Comparison of ENCODE assay signal across 1 cellular context in the genomic region with DNA sequence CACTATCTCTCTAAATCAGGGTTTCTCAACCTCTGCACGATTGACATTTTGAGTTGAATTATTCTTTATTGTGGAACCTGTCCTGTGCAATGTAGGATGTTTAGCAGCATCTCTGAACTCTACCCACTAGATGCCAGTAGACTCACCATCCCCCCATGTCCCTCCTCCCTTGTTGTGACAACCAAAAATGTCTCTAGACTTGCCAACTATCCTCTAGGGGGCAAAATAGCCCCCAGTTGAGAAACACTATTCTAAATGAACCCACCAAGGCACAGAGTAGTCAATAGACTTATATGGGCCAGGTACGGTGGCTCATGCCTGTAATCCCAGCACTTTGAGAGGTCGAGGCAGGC.
TF ChIP-seq lines count a peak whose summit lies in the region.

No MANE protein-coding gene starts in this region.

TF ChIP-seq in K562, 482 proteins besides CTCF, POLR2A, EP300 and RAD21 (continued from another document):
- TF ChIP-seq, protein P1, sequence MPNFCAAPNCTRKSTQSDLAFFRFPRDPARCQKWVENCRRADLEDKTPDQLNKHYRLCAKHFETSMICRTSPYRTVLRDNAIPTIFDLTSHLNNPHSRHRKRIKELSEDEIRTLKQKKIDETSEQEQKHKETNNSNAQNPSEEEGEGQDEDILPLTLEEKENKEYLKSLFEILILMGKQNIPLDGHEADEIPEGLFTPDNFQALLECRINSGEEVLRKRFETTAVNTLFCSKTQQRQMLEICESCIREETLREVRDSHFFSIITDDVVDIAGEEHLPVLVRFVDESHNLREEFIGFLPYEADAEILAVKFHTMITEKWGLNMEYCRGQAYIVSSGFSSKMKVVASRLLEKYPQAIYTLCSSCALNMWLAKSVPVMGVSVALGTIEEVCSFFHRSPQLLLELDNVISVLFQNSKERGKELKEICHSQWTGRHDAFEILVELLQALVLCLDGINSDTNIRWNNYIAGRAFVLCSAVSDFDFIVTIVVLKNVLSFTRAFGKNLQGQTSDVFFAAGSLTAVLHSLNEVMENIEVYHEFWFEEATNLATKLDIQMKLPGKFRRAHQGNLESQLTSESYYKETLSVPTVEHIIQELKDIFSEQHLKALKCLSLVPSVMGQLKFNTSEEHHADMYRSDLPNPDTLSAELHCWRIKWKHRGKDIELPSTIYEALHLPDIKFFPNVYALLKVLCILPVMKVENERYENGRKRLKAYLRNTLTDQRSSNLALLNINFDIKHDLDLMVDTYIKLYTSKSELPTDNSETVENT (CRISPR knock-in tag; IDR thresholded peaks at IDR 0.05) = no peak
- TF ChIP-seq ATF1 (CRISPR knock-in tag; IDR thresholded peaks at IDR 0.05) (no peak), ATF1 (tag; IDR thresholded peaks at IDR 0.05) (no peak), EZH2 (IDR thresholded peaks at IDR 0.05; ENCODE audit: borderline replicate concordance, low read depth, low read length) (no peak), SMAD4 (CRISPR knock-in tag; conservative IDR thresholded peaks at IDR 0.05) (no peak), DACH1 (IDR thresholded peaks at IDR 0.05; ENCODE audit: partially characterized antibody) (no peak), GTF2F1 (IDR thresholded peaks at IDR 0.05; ENCODE audit: low read depth, low read length) (no peak), PPARD (CRISPR knock-in tag; IDR thresholded peaks at IDR 0.05) (no peak), ZNF431 (CRISPR knock-in tag; IDR thresholded peaks at IDR 0.05) (no peak)
- TF ChIP-seq, protein P2, sequence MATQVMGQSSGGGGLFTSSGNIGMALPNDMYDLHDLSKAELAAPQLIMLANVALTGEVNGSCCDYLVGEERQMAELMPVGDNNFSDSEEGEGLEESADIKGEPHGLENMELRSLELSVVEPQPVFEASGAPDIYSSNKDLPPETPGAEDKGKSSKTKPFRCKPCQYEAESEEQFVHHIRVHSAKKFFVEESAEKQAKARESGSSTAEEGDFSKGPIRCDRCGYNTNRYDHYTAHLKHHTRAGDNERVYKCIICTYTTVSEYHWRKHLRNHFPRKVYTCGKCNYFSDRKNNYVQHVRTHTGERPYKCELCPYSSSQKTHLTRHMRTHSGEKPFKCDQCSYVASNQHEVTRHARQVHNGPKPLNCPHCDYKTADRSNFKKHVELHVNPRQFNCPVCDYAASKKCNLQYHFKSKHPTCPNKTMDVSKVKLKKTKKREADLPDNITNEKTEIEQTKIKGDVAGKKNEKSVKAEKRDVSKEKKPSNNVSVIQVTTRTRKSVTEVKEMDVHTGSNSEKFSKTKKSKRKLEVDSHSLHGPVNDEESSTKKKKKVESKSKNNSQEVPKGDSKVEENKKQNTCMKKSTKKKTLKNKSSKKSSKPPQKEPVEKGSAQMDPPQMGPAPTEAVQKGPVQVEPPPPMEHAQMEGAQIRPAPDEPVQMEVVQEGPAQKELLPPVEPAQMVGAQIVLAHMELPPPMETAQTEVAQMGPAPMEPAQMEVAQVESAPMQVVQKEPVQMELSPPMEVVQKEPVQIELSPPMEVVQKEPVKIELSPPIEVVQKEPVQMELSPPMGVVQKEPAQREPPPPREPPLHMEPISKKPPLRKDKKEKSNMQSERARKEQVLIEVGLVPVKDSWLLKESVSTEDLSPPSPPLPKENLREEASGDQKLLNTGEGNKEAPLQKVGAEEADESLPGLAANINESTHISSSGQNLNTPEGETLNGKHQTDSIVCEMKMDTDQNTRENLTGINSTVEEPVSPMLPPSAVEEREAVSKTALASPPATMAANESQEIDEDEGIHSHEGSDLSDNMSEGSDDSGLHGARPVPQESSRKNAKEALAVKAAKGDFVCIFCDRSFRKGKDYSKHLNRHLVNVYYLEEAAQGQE (CRISPR knock-in tag; IDR thresholded peaks at IDR 0.05; ENCODE audit: low read depth) = no peak
